ENCODE assay signal across 1 cellular context in genomic region chr5:134225780-134226440, GRCh38.
TF ChIP-seq lines count a peak whose summit lies in the region.

Gene PPP2CA (minus strand): TSS chr5:134226073. CDS start chr5:134225861, 212 bp downstream.

TF ChIP-seq in H1, 55 proteins besides CTCF, POLR2A, EP300 and RAD21 (continued from another document):
- TF ChIP-seq BCL11A (IDR thresholded peaks at IDR 0.05; ENCODE audit: low read depth in 2 of 2, low read length in 2 of 2), result no peak
- no peak for TF ChIP-seq ATF3 (IDR thresholded peaks at IDR 0.05; ENCODE audit: insufficient read depth, low read depth, low read length)
- peak; percentile 99 for TF ChIP-seq NRF1 (IDR thresholded peaks at IDR 0.05; ENCODE audit: low read depth, low read length)
- no peak for TF ChIP-seq ZNF274 (IDR thresholded peaks at IDR 0.05; ENCODE audit: borderline replicate concordance, extremely low read depth, low read length)
- TF ChIP-seq POU5F1 (IDR thresholded peaks at IDR 0.05; ENCODE audit: low read depth, low read length), result no peak
- no peak for TF ChIP-seq CHD7 (IDR thresholded peaks at IDR 0.05; ENCODE audit: insufficient replicate concordance, low read length)
- peak; percentile 14; the same call in 1 of the 2 replicates for TF ChIP-seq POLR2AphosphoS5 (IDR thresholded peaks at IDR 0.05; ENCODE audit: low read depth, low read length)
- TF ChIP-seq SIRT6 (IDR thresholded peaks at IDR 0.05; ENCODE audit: low read length), result no peak
- no peak for TF ChIP-seq SP2 (IDR thresholded peaks at IDR 0.05; ENCODE audit: low read length)
- no peak for TF ChIP-seq GTF2F1 (IDR thresholded peaks at IDR 0.05; ENCODE audit: borderline replicate concordance, low read depth, low read length)
- TF ChIP-seq JUN (IDR thresholded peaks at IDR 0.05; ENCODE audit: low read depth, low read length), result no peak
- TF ChIP-seq PHF8 (conservative IDR thresholded peaks at IDR 0.05; ENCODE audit: low read depth, low read length), result peak; percentile 97
- TF ChIP-seq EZH2 (IDR thresholded peaks at IDR 0.05; ENCODE audit: low read depth, low read length, severe bottlenecking), result no peak
- peak; percentile 46 for TF ChIP-seq CTBP2 (IDR thresholded peaks at IDR 0.05; ENCODE audit: borderline replicate concordance, insufficient read depth, insufficient read length, low read length)
- no peak for TF ChIP-seq RNF2 (IDR thresholded peaks at IDR 0.05; ENCODE audit: borderline replicate concordance, low read depth, low read length, missing control alignments, poor library complexity, severe bottlenecking)
- no peak; the same call in 1 of the 2 replicates for TF ChIP-seq CHD1 (IDR thresholded peaks at IDR 0.05; ENCODE audit: low read depth, low read length)
- TF ChIP-seq NANOG (IDR thresholded peaks at IDR 0.05; ENCODE audit: insufficient read depth, low read depth, low read length, poor library complexity, severe bottlenecking), result peak; percentile 19
- no peak for TF ChIP-seq RFX5 (IDR thresholded peaks at IDR 0.05; ENCODE audit: borderline replicate concordance, low read depth, low read length)
- no peak for TF ChIP-seq EGR1 (IDR thresholded peaks at IDR 0.05; ENCODE audit: borderline replicate concordance, low read depth, low read length)
- TF ChIP-seq SP4 (IDR thresholded peaks at IDR 0.05; ENCODE audit: low read length), result peak; percentile 82; the same call in 1 of the 2 replicates
- no peak for TF ChIP-seq BACH1 (IDR thresholded peaks at IDR 0.05; ENCODE audit: low read length)
- TF ChIP-seq MAX (IDR thresholded peaks at IDR 0.05), result no peak; the same call in none of the 2 replicates
- peak; percentile 44; the same call in 1 of the 2 replicates for TF ChIP-seq SP1 (IDR thresholded peaks at IDR 0.05; ENCODE audit: low read depth, low read length)
- peak; percentile 96 for TF ChIP-seq YY1 (IDR thresholded peaks at IDR 0.05; ENCODE audit: low read depth, low read length)
- TF ChIP-seq BRCA1 (IDR thresholded peaks at IDR 0.05; ENCODE audit: low read depth, low read length), result no peak
- no peak for TF ChIP-seq RXRA (IDR thresholded peaks at IDR 0.05; ENCODE audit: insufficient read depth, low read depth, low read length)
- peak; percentile 68 for TF ChIP-seq TAF1 (IDR thresholded peaks at IDR 0.05; ENCODE audit: low read depth, low read length)
- TF ChIP-seq HDAC2 (IDR thresholded peaks at IDR 0.05; ENCODE audit: borderline replicate concordance in 1 of 2, low read depth in 2 of 2, low read length in 2 of 2), result no peak
- no peak for TF ChIP-seq GABPA (IDR thresholded peaks at IDR 0.05; ENCODE audit: borderline replicate concordance, insufficient read depth, low read length)
- no peak for TF ChIP-seq TCF12 (IDR thresholded peaks at IDR 0.05; ENCODE audit: low read depth, low read length)
- TF ChIP-seq KDM1A (IDR thresholded peaks at IDR 0.05; ENCODE audit: borderline replicate concordance, low read length), result no peak
- TF ChIP-seq SAP30 (IDR thresholded peaks at IDR 0.05; ENCODE audit: insufficient read depth, insufficient replicate concordance, low read length), result no peak
- TF ChIP-seq CHD2 (IDR thresholded peaks at IDR 0.05; ENCODE audit: low read length), result no peak
- TF ChIP-seq KDM4A (IDR thresholded peaks at IDR 0.05; ENCODE audit: low read depth, low read length, severe bottlenecking), result peak; percentile 1
- TF ChIP-seq RBBP5 (IDR thresholded peaks at IDR 0.05; ENCODE audit: borderline replicate concordance, low read depth, low read length), result 0 out of 2 replicates have a peak, but pooled peaks have one; percentile 84
- TF ChIP-seq SRF (IDR thresholded peaks at IDR 0.05; ENCODE audit: low read depth, low read length), result no peak
- TF ChIP-seq CREB1 (IDR thresholded peaks at IDR 0.05), result peak; percentile 87
- no peak for TF ChIP-seq MAFK (IDR thresholded peaks at IDR 0.05; ENCODE audit: low read depth, low read length)
- TF ChIP-seq USF2 (IDR thresholded peaks at IDR 0.05; ENCODE audit: low read length), result no peak
- no peak for TF ChIP-seq E2F6 (IDR thresholded peaks at IDR 0.05)
- no peak for TF ChIP-seq SIX5 (IDR thresholded peaks at IDR 0.05; ENCODE audit: low read depth, low read length)
- TF ChIP-seq TBP (IDR thresholded peaks at IDR 0.05; ENCODE audit: low read depth, low read length), result no peak; the same call in 1 of the 2 replicates
- TF ChIP-seq CBX5 (IDR thresholded peaks at IDR 0.05; ENCODE audit: low read depth, low read length), result no peak
- no peak for TF ChIP-seq FOSL1 (IDR thresholded peaks at IDR 0.05; ENCODE audit: insufficient read depth, low read depth, low read length)
- TF ChIP-seq ASH2L (IDR thresholded peaks at IDR 0.05; ENCODE audit: low read length), result no peak
- no peak for TF ChIP-seq TEAD4 (IDR thresholded peaks at IDR 0.05; ENCODE audit: low read depth, low read length)
- peak; percentile 93 for TF ChIP-seq TAF7 (optimal IDR thresholded peaks at IDR 0.05; ENCODE audit: borderline replicate concordance, low read depth, low read length)
- peak; percentile 83 for TF ChIP-seq JUND (IDR thresholded peaks at IDR 0.05; ENCODE audit: low read length)
- peak; percentile 88 for TF ChIP-seq ATF2 (IDR thresholded peaks at IDR 0.05; ENCODE audit: low read length)
- TF ChIP-seq SIN3A (conservative IDR thresholded peaks at IDR 0.05 in 1 of 2, IDR thresholded peaks at IDR 0.05 in 1 of 2; ENCODE audit: low read depth in 1 of 2, low read length in 2 of 2), result 0 out of 4 replicates have a peak, but pooled peaks of 1 of the 2 experiments have one; percentile 19
